Comparison of ENCODE assay signal across 10 cellular contexts in genomic region chr6:4727671-4728435, GRCh38. TPM values are rescaled to one million over a fixed set of nuclear protein-coding genes. Genes with fewer than 3 reads are reported as not detected.
DNase-seq lines count a peak whose midpoint lies in the region; ATAC-seq, FAIRE-seq and TF ChIP-seq lines count a peak whose summit lies in the region.
"Had no signal": no experiment of that assay in that cellular context is flagged by ENCODE, and none has a peak within 500 bp of the region (broad histone marks: within the 10 kb centered on the region; RNA-seq: fewer than 3 reads in every experiment).

No MANE protein-coding gene starts in this region.

- peaks cover 3% of the 10 kb centered on the region for H3K27me3 Mint-ChIP-seq in type B pancreatic cell
- H3K27me3 Mint-ChIP-seq: brain had no signal

- no peak overlapping the region for H3K4ac ChIP-seq in H1 (replicated peaks; ENCODE audit: insufficient read length, low read depth, low read length)

- H3K14ac ChIP-seq in H1 (ENCODE audit: insufficient read length): no peak overlapping the region

- intact Hi-C loops in left ventricle myocardium superior (cut with micrococcal nuclease): no loop called here

- H3K36me3 ChIP-seq in cardiac muscle cell (no peaks in the 10 kb centered on the region), H1 (ENCODE audit: control insufficient read depth in 2 of 4, insufficient read depth in 4 of 4, low read length in 3 of 4) (no peaks in the 10 kb centered on the region)

- peaks cover 26% of the 10 kb centered on the region for H3K4me1 Mint-ChIP-seq in type B pancreatic cell (ENCODE audit: unreplicated experiment)

- H3K4me3 ChIP-seq in cardiac muscle cell (no peak overlapping the region), H1 (ENCODE audit: extremely low read depth in 1 of 4, insufficient read depth in 2 of 4, low read depth in 3 of 4, low read length in 4 of 4) (no peak overlapping the region)

- TF ChIP-seq POLR2A in H1 (IDR thresholded peaks at IDR 0.05; ENCODE audit: control extremely low read depth in 1 of 2, low read depth in 2 of 2, low read length in 2 of 2): no peak

- H3K4me3 Mint-ChIP-seq in type B pancreatic cell: peak overlapping the region; percentile 29
- H3K4me3 Mint-ChIP-seq: brain had no signal

- H3K27ac ChIP-seq in cardiac muscle cell: no peak overlapping the region
- no peak overlapping the region for H3K27ac ChIP-seq in H1 (ENCODE audit: low read depth, low read length)

- no peak overlapping the region for H2BK120ac ChIP-seq in H1 (replicated peaks; ENCODE audit: low read depth, low read length)

- no peak for FAIRE-seq in H1 (lab: Jason Lieb, UNC)

- H3K9ac ChIP-seq in H1 (replicated peaks in 1 of 4; ENCODE audit: extremely low read depth in 1 of 4, low read depth in 3 of 4, low read length in 3 of 4): no peak overlapping the region

- peak; percentile 18 to 45; a peak in 3 of 4 replicates for TF ChIP-seq RAD21 in H1 (IDR thresholded peaks at IDR 0.05 in 1 of 2, conservative IDR thresholded peaks at IDR 0.05 in 1 of 2; ENCODE audit: low read depth in 2 of 2, low read length in 2 of 2)

- H4K5ac ChIP-seq in H1 (ENCODE audit: insufficient read length, low read depth, low read length): no peak overlapping the region

- ATAC-seq in left ventricle myocardium superior (no peak), HG02798 (IDR thresholded peaks at IDR 0.05; ENCODE audit: poor library complexity, unreplicated experiment) (no peak)

- H3K27ac Mint-ChIP-seq in type B pancreatic cell: peak overlapping the region; percentile 40
- H3K27ac Mint-ChIP-seq: brain had no signal

- no peaks in the 10 kb centered on the region for H3K9me3 Mint-ChIP-seq in type B pancreatic cell

- POLR2A ChIA-PET in H1 (lab: Charles Lee; ENCODE audit: partially characterized antibody): interaction anchor here (1.4 to 1.9 kb wide), 2 partner anchors 46 to 50 kb away, joined by 4 to 6 read pairs; no protein-coding TSS in a partner anchor

- H3K79me2 ChIP-seq in H1 (ENCODE audit: control insufficient read depth in 1 of 2, insufficient read depth in 2 of 2, low read length in 2 of 2): no peaks in the 10 kb centered on the region

- no peak overlapping the region for H2BK5ac ChIP-seq in H1 (ENCODE audit: low read depth, low read length)

- DNase-seq in cardiac muscle cell (ENCODE audit: low read depth in 1 of 2, low spot score in 1 of 2): peak; percentile 10 to 60
- DNase-seq in left ventricle myocardium superior: no peak
- DNase-seq in NCI-H2029 treated with DMSO at 0.1 percent for 48 hours (lab: John Stamatoyannopoulos, UW): peak; percentile 75
- DNase-seq in H1 (ENCODE audit: low read depth in 1 of 2, low spot score in 2 of 2): no peak
- no peak for DNase-seq in type B pancreatic cell (ENCODE audit: extremely low spot score, unreplicated experiment)
- no peak for DNase-seq in activated naive CD4-positive, alpha-beta T cell treated with anti-CD3 and anti-CD28 coated beads, Interleukin-2, amount 50 U/mL, for 16 hours
- DNase-seq in NCI-H146 treated with DMSO at 0.1 percent for 48 hours (lab: John Stamatoyannopoulos, UW; ENCODE audit: unreplicated experiment): no peak
- DNase-seq: Right ventricle myocardium superior had no signal

- no peak overlapping the region for H3K23ac ChIP-seq in H1 (ENCODE audit: insufficient read length)

- no peak overlapping the region; the same call in 1 of the 2 replicates for H2AK5ac ChIP-seq in H1 (ENCODE audit: low read depth, low read length)

- no peaks in the 10 kb centered on the region for H3K79me1 ChIP-seq in H1 (ENCODE audit: low read depth, low read length)

- no peaks in the 10 kb centered on the region for H4K20me1 ChIP-seq in H1 (replicated peaks in 1 of 2; ENCODE audit: control insufficient read depth in 1 of 2, insufficient read depth in 2 of 2, low read length in 2 of 2)

- no peak overlapping the region for H4K8ac ChIP-seq in H1 (ENCODE audit: extremely low read depth, insufficient read depth, low read length)

- H3K23me2 ChIP-seq in H1 (ENCODE audit: low read depth, low read length): no peaks in the 10 kb centered on the region; the same call in 1 of the 2 replicates

- H2AFZ ChIP-seq in H1 (ENCODE audit: low read length): no peak overlapping the region

- no peak overlapping the region for H2BK20ac ChIP-seq in H1 (ENCODE audit: low read length)

- peak overlapping the region; percentile 68; the same call in 1 of the 2 replicates for H2BK12ac ChIP-seq in H1 (ENCODE audit: low read depth, low read length)

- H2BK15ac ChIP-seq in H1 (ENCODE audit: low read length): no peak overlapping the region

- H3K4me2 ChIP-seq in H1 (ENCODE audit: insufficient read depth in 1 of 2, low read depth in 2 of 2, low read length in 2 of 2): no peak overlapping the region

- TF ChIP-seq CTCF in cardiac muscle cell (IDR thresholded peaks at IDR 0.05; ENCODE audit: low read depth, low read length) (no peak), H1 (IDR thresholded peaks at IDR 0.05; ENCODE audit: control extremely low read depth in 1 of 3, insufficient read depth in 1 of 3, low read depth in 1 of 3, low read length in 3 of 3) (peak in 2 of 3 experiments; percentile 16 to 17; a peak in 1 of 4 replicates), type B pancreatic cell (conservative IDR thresholded peaks at IDR 0.05) (no peak)

- H3K27me3 ChIP-seq in cardiac muscle cell (no peaks in the 10 kb centered on the region), H1 (replicated peaks in 1 of 4; ENCODE audit: control insufficient read depth in 3 of 4, extremely low read depth in 1 of 4, insufficient read depth in 3 of 4, low read length in 3 of 4) (no peaks in the 10 kb centered on the region)

- WGBS in H1 (ENCODE audit: extremely low coverage in 1 of 2, insufficient coverage in 1 of 2, insufficient read length in 1 of 2, insufficient replicate concordance in 2 of 2, low coverage in 1 of 2, low lambda C conversion rate in 2 of 2, missing lambda C conversion rate in 1 of 2), 2 experiments: 75% methylated on average over 8 of the region's 8 CpGs; no CpG with 5 or more reads in 1 of the 2 experiments

- H3K18ac ChIP-seq in H1 (ENCODE audit: extremely low read depth, low read length): no peak overlapping the region

- H3K36me3 Mint-ChIP-seq in type B pancreatic cell: no peaks in the 10 kb centered on the region
- H3K36me3 Mint-ChIP-seq: brain had no signal

- H3K4me1 ChIP-seq in cardiac muscle cell (ENCODE audit: low read depth) (peaks cover 12% of the 10 kb centered on the region), H1 (replicated peaks in 1 of 4; ENCODE audit: control insufficient read depth in 3 of 4, insufficient read depth in 4 of 4, low read length in 3 of 4) (peaks cover 5 to 10% (median 7%) of the 10 kb centered on the region in 4 experiments)

- H3K56ac ChIP-seq in H1 (replicated peaks; ENCODE audit: insufficient read length, low read depth, low read length): no peak overlapping the region

- no peak overlapping the region for H4K91ac ChIP-seq in H1 (replicated peaks; ENCODE audit: insufficient read length, low read length)

- H3K9me3 ChIP-seq in cardiac muscle cell (ENCODE audit: low read depth) (no peaks in the 10 kb centered on the region), H1 (ENCODE audit: insufficient read depth in 2 of 2, low read depth in 1 of 2, low read length in 1 of 2) (peaks cover 0 to 4% of the 10 kb centered on the region in 2 experiments; a peak in 1 of 4 replicates)

- no peak for TF ChIP-seq EP300 in H1 (IDR thresholded peaks at IDR 0.05; ENCODE audit: borderline replicate concordance in 1 of 2, low read depth in 2 of 2, low read length in 2 of 2)

- CTCF ChIA-PET in H1 (lab: Charles Lee; ENCODE audit: partially characterized antibody): interaction anchor here (0.6 to 1.2 kb wide), 5 partner anchors 12 to 691 kb away, joined by 3 to 4 read pairs (median 3); no protein-coding TSS in a partner anchor

TF ChIP-seq in H1, 55 proteins besides CTCF, POLR2A, EP300 and RAD21 (continues in another document):
- no peak for TF ChIP-seq BACH1 (IDR thresholded peaks at IDR 0.05; ENCODE audit: low read length)
- no peak for TF ChIP-seq ATF3 (IDR thresholded peaks at IDR 0.05; ENCODE audit: insufficient read depth, low read depth, low read length)
- no peak for TF ChIP-seq ASH2L (IDR thresholded peaks at IDR 0.05; ENCODE audit: low read length)
- no peak for TF ChIP-seq TCF12 (IDR thresholded peaks at IDR 0.05; ENCODE audit: low read depth, low read length)
- no peak for TF ChIP-seq SP2 (IDR thresholded peaks at IDR 0.05; ENCODE audit: low read length)
- TF ChIP-seq CHD1 (IDR thresholded peaks at IDR 0.05; ENCODE audit: low read depth, low read length): no peak
- TF ChIP-seq USF2 (IDR thresholded peaks at IDR 0.05; ENCODE audit: low read length): no peak
- no peak for TF ChIP-seq KDM5A (IDR thresholded peaks at IDR 0.05; ENCODE audit: low read length)

RNA-seq across cellular contexts. Expression of gene CDYL, which starts 48.4 kb away (rescaled TPM):
- total RNA-seq in cardiac muscle cell (60.8 and 71.5 TPM in 2 replicates), left ventricle myocardium superior (31.8 TPM), type B pancreatic cell (ENCODE audit: low replicate concordance) (74.1 and 82.2 TPM in 2 replicates)
- polyA plus RNA-seq in cardiac muscle cell (38.0 and 49.8 TPM in 2 replicates), H1 (2011; rRNA removed) (53.7 and 56.4 TPM in 2 replicates)
- total RNA-seq in H1 (2021; fragmentation: NEBNext Ultra II Directional; extraction: Animal tissue kit (Norgen Biotek cat#: 25700)): 113 and 119 TPM in 2 replicates
- 147 TPM for polyA plus RNA-seq in H1 (2011; cell fraction: cytosol; rRNA removed)
- polyA plus RNA-seq in H1 (2011; cell fraction: nucleus; rRNA removed): 71.5 TPM
- 86.0 to 106 TPM (median 98.0 TPM) in 4 replicates for polyA plus RNA-seq in H1 (2012, experiment 1 of 2)
- polyA plus RNA-seq in H1 (2012, experiment 2 of 2): 14.0 TPM
- polyA plus RNA-seq in H1 (2013, experiment 1 of 2): 92.0 TPM
- 90.7 TPM for polyA plus RNA-seq in H1 (2013, experiment 2 of 2)
- 90.6 and 115 TPM in 2 replicates for polyA minus RNA-seq in H1 (2011; rRNA and poly(A)+ RNA removed)
- 79.0 TPM for polyA minus RNA-seq in H1 (2011; cell fraction: cytosol; rRNA and poly(A)+ RNA removed)
- polyA minus RNA-seq in H1 (2011; cell fraction: nucleus; rRNA and poly(A)+ RNA removed): 156 TPM

Comparison
In these comparisons a context has a peak if more than half of its experiments do, and no peak if none do; other contexts are left out.
1. DNase-seq: peak in cardiac muscle cell (2 of 2) and NCI-H2029 treated with DMSO at 0.1 percent for 48 hours (single experiment); none in left ventricle myocardium superior (single experiment), H1 (0 of 2), type B pancreatic cell (single experiment), activated naive CD4-positive, alpha-beta T cell treated with anti-CD3 and anti-CD28 coated beads, Interleukin-2, amount 50 U/mL, for 16 hours (single experiment) and NCI-H146 treated with DMSO at 0.1 percent for 48 hours (single experiment).
2. CTCF ChIP-seq: peak in H1 (2 of 3); none in cardiac muscle cell (single experiment) and type B pancreatic cell (single experiment).